Comparison of ENCODE assay signal across 40 cellular contexts in genomic region chr22:43516386-43516785, GRCh38.
"Had no signal": no experiment of that assay in that cellular context is flagged by ENCODE, and none has a peak within 500 bp of the region (broad histone marks: within the 10 kb centered on the region; RNA-seq: fewer than 3 reads in every experiment).

No MANE protein-coding gene starts in this region.

- H3K4me1 Mint-ChIP-seq: activated B cell treated with CpG ODN at 0.5 μM for 24 hours; central memory CD8-positive, alpha-beta T cell had no signal

- DNase-seq: activated B cell treated with CpG ODN at 0.5 μM for 24 hours; activated CD4-positive, alpha-beta T cell treated with anti-CD3 and anti-CD28 coated beads for 4 hours; activated CD4-positive, alpha-beta T cell treated with anti-CD3 and anti-CD28 coated beads, Interleukin-2, amount 10 ng/mL, durations not matched to agents 24 days and 14 days; activated CD4-positive, alpha-beta T cell treated with anti-CD3 and anti-CD28 coated beads, Interleukin-2, amount 50 U/mL, for 1 hour; activated CD4-positive, alpha-beta T cell treated with anti-CD3 and anti-CD28 coated beads, Interleukin-2, amount 50 U/mL, for 4 hours; activated CD4-positive, CD25-positive, alpha-beta regulatory T cell treated with anti-CD3 and anti-CD28 coated beads, Interleukin-2, amount 50 U/mL, for 72 hours; activated CD8-positive, alpha-beta memory T cell treated with anti-CD3 and anti-CD28 coated beads, Interleukin-2, amount 50 U/mL, for 4 hours; activated CD8-positive, alpha-beta T cell treated with anti-CD3 and anti-CD28 coated beads for 36 hours; activated effector memory CD4-positive, alpha-beta T cell treated with anti-CD3 and anti-CD28 coated beads, Interleukin-2, amount 50 U/mL, for 16 hours; activated gamma-delta T cell treated with Interleukin-2 at 50 U/mL for 16 hours; activated naive CD4-positive, alpha-beta T cell; activated naive CD4-positive, alpha-beta T cell treated with anti-CD3 and anti-CD28 coated beads for 36 hours; activated naive CD4-positive, alpha-beta T cell treated with anti-CD3 and anti-CD28 coated beads, Interleukin-2, amount 50 U/mL, for 16 hours; activated naive CD8-positive, alpha-beta T cell treated with anti-CD3 and anti-CD28 coated beads for 36 hours; activated T-cell treated with anti-CD3 and anti-CD28 coated beads for 4 hours; activated T-cell treated with anti-CD3 and anti-CD28 coated beads, Interleukin-2, amount 50 U/mL, for 1 hour; activated T-cell treated with anti-CD3 and anti-CD28 coated beads, Interleukin-2, amount 50 U/mL, for 4 hours; adrenal gland; amniotic stem cell; aorta; body of pancreas; brain microvascular endothelial cell; caudate nucleus; cerebellar nuclear complex; T-helper 1 cell; T-helper 2 cell; T-helper 9 cell had no signal

- H3K36me3 Mint-ChIP-seq: activated CD4-positive, alpha-beta memory T cell treated with anti-CD3 and anti-CD28 coated beads for 36 hours; activated naive CD8-positive, alpha-beta T cell treated with anti-CD3 and anti-CD28 coated beads for 36 hours had no signal

- H3K4me1 ChIP-seq: adrenal gland, body of pancreas, breast epithelium had no signal

- H3K4me3 Mint-ChIP-seq: activated B cell treated with CpG ODN at 0.5 μM for 24 hours; activated CD4-positive, alpha-beta memory T cell treated with anti-CD3 and anti-CD28 coated beads for 36 hours; activated CD4-positive, alpha-beta T cell treated with anti-CD3 and anti-CD28 coated beads, Interleukin-2, amount 10 ng/mL, durations not matched to agents 24 days and 14 days; activated CD8-positive, alpha-beta T cell treated with anti-CD3 and anti-CD28 coated beads for 36 hours; activated naive CD4-positive, alpha-beta T cell treated with anti-CD3 and anti-CD28 coated beads for 36 hours; activated naive CD8-positive, alpha-beta T cell treated with anti-CD3 and anti-CD28 coated beads for 36 hours; activated T-cell treated with anti-CD3 and anti-CD28 coated beads, Interleukin-2, amount 50 U/mL, for 4 hours; activated T-cell treated with anti-CD3 and anti-CD28 coated beads, Interleukin-2, amount 50 U/mL, for 72 hours; activated T-helper 1 cell treated with anti-CD3 and anti-CD28 coated beads, Interleukin-12 subunit alpha, Interleukin-12 subunit beta, Interleukin-2, Interleukin-4 antibody, amounts not matched to agents 30 ng/mL and 10 ng/mL and 1 ng/mL, durations not matched to agents 14 hours and 24 hours and 36 hours; activated T-helper 17 cell treated with anti-CD3 and anti-CD28 coated beads, Interleukin-2, amount 50 U/mL, for 72 hours; central memory CD8-positive, alpha-beta T cell; T-helper 1 cell treated with Interleukin-12 subunit alpha and Interleukin-12 subunit beta and Interleukin-4 antibody, amounts not matched to agents 30 μg/mL and 1 μg/mL, for 36 hours; T-helper 2 cell treated with Interferon-gamma antibody and Interleukin-4, amounts not matched to agents 5 μg/mL and 100 μg/mL, for 36 hours had no signal

- H3K27me3 ChIP-seq: adrenal gland, body of pancreas, brain microvascular endothelial cell, breast epithelium, cardiac muscle cell had no signal

- H3K27ac ChIP-seq: adrenal gland, body of pancreas, brain microvascular endothelial cell, breast epithelium, cardiac muscle cell, VCaP had no signal

- FAIRE-seq: astrocyte, TTC549 had no signal

- H3K27me3 Mint-ChIP-seq: activated B cell treated with CpG ODN at 0.5 μM for 24 hours; activated CD8-positive, alpha-beta T cell treated with anti-CD3 and anti-CD28 coated beads for 36 hours had no signal

- H3K4me3 ChIP-seq: adrenal gland, body of pancreas, breast epithelium, cardiac muscle cell had no signal

- H3K9me3 Mint-ChIP-seq: activated B cell treated with CpG ODN at 0.5 μM for 24 hours; activated CD4-positive, alpha-beta memory T cell treated with anti-CD3 and anti-CD28 coated beads for 36 hours; activated CD4-positive, alpha-beta T cell treated with anti-CD3 and anti-CD28 coated beads, Interleukin-2, amount 10 ng/mL, durations not matched to agents 24 days and 14 days; activated CD8-positive, alpha-beta T cell treated with anti-CD3 and anti-CD28 coated beads for 36 hours; activated naive CD4-positive, alpha-beta T cell treated with anti-CD3 and anti-CD28 coated beads for 36 hours; activated T-cell treated with anti-CD3 and anti-CD28 coated beads, Interleukin-2, amount 50 U/mL, for 4 hours; activated T-cell treated with anti-CD3 and anti-CD28 coated beads, Interleukin-2, amount 50 U/mL, for 72 hours; activated T-helper 17 cell treated with anti-CD3 and anti-CD28 coated beads, Interleukin-2, amount 50 U/mL, for 72 hours; central memory CD8-positive, alpha-beta T cell; T-helper 1 cell treated with Interleukin-12 subunit alpha and Interleukin-12 subunit beta and Interleukin-4 antibody, amounts not matched to agents 30 μg/mL and 1 μg/mL, for 36 hours; T-helper 2 cell treated with Interferon-gamma antibody and Interleukin-4, amounts not matched to agents 5 μg/mL and 100 μg/mL, for 36 hours had no signal

- H3K36me3 ChIP-seq: adrenal gland, brain microvascular endothelial cell, breast epithelium, cardiac muscle cell had no signal

- H3K9me3 ChIP-seq: adrenal gland, body of pancreas, breast epithelium had no signal

- H3K27ac Mint-ChIP-seq: activated B cell treated with CpG ODN at 0.5 μM for 24 hours; activated CD4-positive, alpha-beta memory T cell treated with anti-CD3 and anti-CD28 coated beads for 36 hours; activated CD4-positive, alpha-beta T cell treated with anti-CD3 and anti-CD28 coated beads, Interleukin-2, amount 10 ng/mL, durations not matched to agents 24 days and 14 days; activated CD8-positive, alpha-beta T cell treated with anti-CD3 and anti-CD28 coated beads for 36 hours; activated naive CD4-positive, alpha-beta T cell treated with anti-CD3 and anti-CD28 coated beads for 36 hours; activated naive CD4-positive, alpha-beta T cell treated with anti-CD3 and anti-CD28 coated beads, Interleukin-2, amount 50 U/mL, for 72 hours; activated naive CD8-positive, alpha-beta T cell treated with anti-CD3 and anti-CD28 coated beads for 36 hours; activated T-cell treated with anti-CD3 and anti-CD28 coated beads, Interleukin-2, amount 50 U/mL, for 72 hours; activated T-helper 1 cell treated with anti-CD3 and anti-CD28 coated beads, Interleukin-12 subunit alpha, Interleukin-12 subunit beta, Interleukin-2, Interleukin-4 antibody, amounts not matched to agents 30 ng/mL and 10 ng/mL and 1 ng/mL, durations not matched to agents 14 hours and 24 hours and 36 hours; T-helper 1 cell treated with Interleukin-12 subunit alpha and Interleukin-12 subunit beta and Interleukin-4 antibody, amounts not matched to agents 30 μg/mL and 1 μg/mL, for 36 hours; T-helper 2 cell treated with Interferon-gamma antibody and Interleukin-4, amounts not matched to agents 5 μg/mL and 100 μg/mL, for 36 hours had no signal

- ATAC-seq: activated CD8-positive, alpha-beta T cell treated with anti-CD3 and anti-CD28 coated beads for 36 hours; activated naive CD4-positive, alpha-beta T cell treated with anti-CD3 and anti-CD28 coated beads, Interleukin-2, amount 50 U/mL, for 72 hours; activated T-cell treated with anti-CD3 and anti-CD28 coated beads, Interleukin-2, amount 50 U/mL, for 4 hours; activated T-cell treated with anti-CD3 and anti-CD28 coated beads, Interleukin-2, amount 50 U/mL, for 72 hours; activated T-helper 17 cell treated with anti-CD3 and anti-CD28 coated beads, Interleukin-2, amount 50 U/mL, for 72 hours; body of pancreas had no signal
